In genomic region chr12:7017870-7018349, GRCh38 we compare ENCODE assay signal across 8 cellular contexts. TPM values are rescaled to one million over a fixed set of nuclear protein-coding genes. Genes with fewer than 3 reads are reported as not detected.
DNase-seq lines count a peak whose midpoint lies in the region; ATAC-seq and TF ChIP-seq lines count a peak whose summit lies in the region.

No MANE protein-coding gene starts in this region.

- H3K9me3 Mint-ChIP-seq in CD4-positive, alpha-beta memory T cell = no peaks in the 10 kb centered on the region
- H3K9me3 Mint-ChIP-seq in activated CD4-positive, alpha-beta memory T cell treated with anti-CD3 and anti-CD28 coated beads for 36 hours = no peaks in the 10 kb centered on the region

- no peaks in the 10 kb centered on the region for H3K27me3 ChIP-seq in CD4-positive, alpha-beta memory T cell (ENCODE audit: insufficient read depth, low read length)
- H3K27me3 ChIP-seq in HUES64 (ENCODE audit: insufficient read depth, low read length) (no peaks in the 10 kb centered on the region), heart right ventricle (no peaks in the 10 kb centered on the region)

- no peak for TF ChIP-seq CTCF in heart right ventricle (IDR thresholded peaks at IDR 0.05)

- peak overlapping the region; percentile 86 to 99 (median 95) for H3K4me3 Mint-ChIP-seq in CD4-positive, alpha-beta memory T cell
- H3K4me3 Mint-ChIP-seq in activated CD4-positive, alpha-beta memory T cell treated with anti-CD3 and anti-CD28 coated beads for 36 hours = peak overlapping the region; percentile 88

- H3K27ac ChIP-seq in CD4-positive, alpha-beta memory T cell (ENCODE audit: low read depth, low read length) = peak overlapping the region; percentile 85
- peak overlapping the region; percentile 97 for H3K27ac ChIP-seq in HUES64 (ENCODE audit: low read depth, low read length)
- peak overlapping the region; percentile 74 to 97 (median 90) for H3K27ac ChIP-seq in heart right ventricle

- POLR2A ChIA-PET in CD4-positive, alpha-beta memory T cell (lab: Charles Lee; ENCODE audit: partially characterized antibody) = interaction anchor here (0.6 to 3.5 kb wide), 29 partner anchors 10 to 354 kb away, joined by 3 to 48 read pairs (median 5); partner anchors contain the start of genes C12orf57, C1RL, COPS7A and EMG1
- POLR2A ChIA-PET in activated CD4-positive, alpha-beta memory T cell treated with anti-CD3 and anti-CD28 coated beads for 36 hours (lab: Charles Lee) = interaction anchor here (0.8 to 2.7 kb wide), 8 partner anchors 10 to 265 kb away, joined by 3 to 17 read pairs (median 4); partner anchors contain the start of genes C12orf57, MLF2 and RNU7-1

- ATAC-seq in GM19351 (IDR thresholded peaks at IDR 0.05; ENCODE audit: unreplicated experiment) (peak; percentile 35), heart right ventricle (peak; percentile 5 to 44 (median 32))

- peak overlapping the region; percentile 90 to 98 (median 95) for H3K27ac Mint-ChIP-seq in CD4-positive, alpha-beta memory T cell
- H3K27ac Mint-ChIP-seq in activated CD4-positive, alpha-beta memory T cell treated with anti-CD3 and anti-CD28 coated beads for 36 hours = peak overlapping the region; percentile 73

- no peaks in the 10 kb centered on the region for H3K27me3 Mint-ChIP-seq in CD4-positive, alpha-beta memory T cell
- no peaks in the 10 kb centered on the region for H3K27me3 Mint-ChIP-seq in activated CD4-positive, alpha-beta memory T cell treated with anti-CD3 and anti-CD28 coated beads for 36 hours

- peaks cover 10 to 13% of the 10 kb centered on the region in 2 donors for H3K36me3 Mint-ChIP-seq in CD4-positive, alpha-beta memory T cell
- H3K36me3 Mint-ChIP-seq in activated CD4-positive, alpha-beta memory T cell treated with anti-CD3 and anti-CD28 coated beads for 36 hours = peaks cover 4% of the 10 kb centered on the region

- peaks cover 7% of the 10 kb centered on the region for H3K36me3 ChIP-seq in CD4-positive, alpha-beta memory T cell (ENCODE audit: insufficient read depth, low read length)
- H3K36me3 ChIP-seq in HUES64 (ENCODE audit: insufficient read depth, low read length) (peaks cover 8% of the 10 kb centered on the region), heart right ventricle (peaks cover 0 to 25% (median 0%) of the 10 kb centered on the region in 9 donors)

- peaks cover 23% of the 10 kb centered on the region for H3K4me1 ChIP-seq in CD4-positive, alpha-beta memory T cell (ENCODE audit: insufficient read depth, low read length)
- peaks cover 6% of the 10 kb centered on the region for H3K4me1 ChIP-seq in HUES64 (ENCODE audit: insufficient read depth, low read length)
- H3K4me1 ChIP-seq in heart right ventricle = peaks cover 0 to 35% (median 21%) of the 10 kb centered on the region in 9 donors

- intact Hi-C loops in CD4-positive, alpha-beta memory T cell (cut with micrococcal nuclease) = loop anchor here (1.0 to 5.0 kb wide), 9 partner anchors 48 to 166 kb away; partner anchors contain the start of genes C12orf57, C1R, C1RL and EMG1
- intact Hi-C loops in activated CD4-positive, alpha-beta memory T cell treated with anti-CD3 and anti-CD28 coated beads for 36 hours (cut with micrococcal nuclease) = loop anchor here (1.0 to 5.0 kb wide), 8 partner anchors 25 to 171 kb away; partner anchors contain the start of genes CLSTN3, EMG1, ENO2 and PEX5
- intact Hi-C loops in heart right ventricle (cut with DNase I) = loop anchor here in 8 of 10 donors (2.0 to 10.0 kb wide), 5 partner anchors 46 to 73 kb away; partner anchors contain the start of genes EMG1 (in 6 of the 8), PHB2 (in 6 of the 8) and C12orf57 (in 1 of the 8)

- H3K4me1 Mint-ChIP-seq in CD4-positive, alpha-beta memory T cell = peaks cover 20 to 37% (median 27%) of the 10 kb centered on the region in 4 donors
- H3K4me1 Mint-ChIP-seq in activated CD4-positive, alpha-beta memory T cell treated with anti-CD3 and anti-CD28 coated beads for 36 hours (ENCODE audit: low read depth) = peaks cover 26% of the 10 kb centered on the region

- H3K9ac ChIP-seq in HUES64 (ENCODE audit: low read depth, low read length) = peak overlapping the region; percentile 74

- DNase-seq in CD4-positive, alpha-beta memory T cell = no peak
- no peak for DNase-seq in activated CD4-positive, alpha-beta memory T cell treated with anti-CD3 and anti-CD28 coated beads for 36 hours
- DNase-seq in heart right ventricle (no peak), skeletal muscle cell (ENCODE audit: low read depth) (no peak), NCI-H2196 treated with DMSO at 0.1 percent for 48 hours (lab: John Stamatoyannopoulos, UW; ENCODE audit: unreplicated experiment) (no peak)
- no peak for DNase-seq in stimulated activated CD4-positive, alpha-beta T cell treated with anti-CD3 and anti-CD28 coated beads, Interleukin-2, amount 100 ng/mL, for 48 hours

- H3K9me3 ChIP-seq in CD4-positive, alpha-beta memory T cell (ENCODE audit: control insufficient read depth in 1 of 2, low read length in 2 of 2) = no peaks in the 10 kb centered on the region
- H3K9me3 ChIP-seq in HUES64 (ENCODE audit: insufficient read depth, low read depth, low read length) = no peaks in the 10 kb centered on the region
- H3K9me3 ChIP-seq in heart right ventricle = no peaks in the 10 kb centered on the region

- 3% methylated on average over 25 of the region's 25 CpGs for WGBS in HUES64
- WGBS in heart right ventricle, 2 donors = 1 to 2% methylated on average over 25 of the region's 25 CpGs

- CTCF ChIA-PET in CD4-positive, alpha-beta memory T cell (lab: Charles Lee; ENCODE audit: partially characterized antibody) = interaction anchor here (0.7 to 2.3 kb wide), 28 partner anchors 8 to 148 kb away, joined by 3 to 15 read pairs (median 5); partner anchors contain the start of genes C12orf57, C1RL, LRRC23 and RNU7-1
- CTCF ChIA-PET in activated CD4-positive, alpha-beta memory T cell treated with anti-CD3 and anti-CD28 coated beads for 36 hours (lab: Charles Lee) = interaction anchor here (0.7 to 2.8 kb wide), 26 partner anchors 10 to 166 kb away, joined by 3 to 16 read pairs (median 4); partner anchors contain the start of genes C12orf57, C1R, C1RL and RBP5

- H3K4me3 ChIP-seq in CD4-positive, alpha-beta memory T cell (ENCODE audit: low read length in 2 of 2) = peak overlapping the region; percentile 72 to 76
- peak overlapping the region; percentile 80 for H3K4me3 ChIP-seq in HUES64 (ENCODE audit: low read length)
- peak overlapping the region; percentile 63 to 93 (median 72) for H3K4me3 ChIP-seq in heart right ventricle
- H3K4me3 ChIP-seq in skeletal muscle cell (ENCODE audit: low read depth, low read length) = peak overlapping the region; percentile 84

RNA-seq across cellular contexts. Expression of gene LPCAT3, which starts 0.4 kb away (rescaled TPM):
- 10 to 100 TPM; 18.3 to 21.6 TPM for total RNA-seq in CD4-positive, alpha-beta memory T cell
- polyA plus RNA-seq in CD4-positive, alpha-beta memory T cell = 10 to 100 TPM; 25.3 to 33.8 TPM
- 40.1 TPM for polyA plus RNA-seq in HUES64 (2013, experiment 1 of 2)
- polyA plus RNA-seq in HUES64 (2013, experiment 2 of 2) = 36.6 TPM
- 10 to 100 TPM; 18.3 to 20.5 TPM for total RNA-seq in activated CD4-positive, alpha-beta memory T cell treated with anti-CD3 and anti-CD28 coated beads for 36 hours
- 10 to 100 TPM; 19.9 to 65.8 (median 34.1) TPM for total RNA-seq in heart right ventricle
- 10 to 100 TPM; 36.4 to 41.2 TPM for polyA plus RNA-seq in heart right ventricle

RNA-seq across cellular contexts. Expression of gene C1S, which starts 42.6 kb away (rescaled TPM):
- 1 to 10 TPM; 1.3 to 2.6 TPM for total RNA-seq in CD4-positive, alpha-beta memory T cell
- not detected for polyA plus RNA-seq in CD4-positive, alpha-beta memory T cell
- 3.1 TPM for polyA plus RNA-seq in HUES64 (2013, experiment 1 of 2)
- polyA plus RNA-seq in HUES64 (2013, experiment 2 of 2) = 3.5 TPM
- total RNA-seq in activated CD4-positive, alpha-beta memory T cell treated with anti-CD3 and anti-CD28 coated beads for 36 hours = 1 to 10 TPM; 1.7 to 2.0 TPM
- 100 to 1,000 TPM in 3 of 10 donors, 10 to 100 TPM in 7; 25.1 to 151 (median 51.6) TPM for total RNA-seq in heart right ventricle
- polyA plus RNA-seq in heart right ventricle = 10 to 100 TPM; 53.4 to 64.9 TPM

RNA-seq across cellular contexts. Expression of gene EMG1, which starts 47.2 kb away (rescaled TPM):
- total RNA-seq in CD4-positive, alpha-beta memory T cell = 10 to 100 TPM; 68.6 to 70.8 TPM
- polyA plus RNA-seq in CD4-positive, alpha-beta memory T cell = 10 to 100 TPM; 68.8 to 69.8 TPM
- polyA plus RNA-seq in HUES64 (2013, experiment 1 of 2) = 50.2 TPM
- 42.5 TPM for polyA plus RNA-seq in HUES64 (2013, experiment 2 of 2)
- 10 to 100 TPM; 76.5 to 81.5 TPM for total RNA-seq in activated CD4-positive, alpha-beta memory T cell treated with anti-CD3 and anti-CD28 coated beads for 36 hours
- 10 to 100 TPM; 33.5 to 42.1 (median 38.3) TPM for total RNA-seq in heart right ventricle
- polyA plus RNA-seq in heart right ventricle = 10 to 100 TPM; 13.8 to 31.4 TPM

RNA-seq across cellular contexts. Expression of gene PHB2, which starts 47.4 kb away (rescaled TPM):
- total RNA-seq in CD4-positive, alpha-beta memory T cell = 100 to 1,000 TPM; 142 to 148 TPM
- polyA plus RNA-seq in CD4-positive, alpha-beta memory T cell = 100 to 1,000 TPM; 102 to 114 TPM
- polyA plus RNA-seq in HUES64 (2013, experiment 1 of 2) = 303 TPM
- 286 TPM for polyA plus RNA-seq in HUES64 (2013, experiment 2 of 2)
- total RNA-seq in activated CD4-positive, alpha-beta memory T cell treated with anti-CD3 and anti-CD28 coated beads for 36 hours = 100 to 1,000 TPM; 334 to 346 TPM
- total RNA-seq in heart right ventricle = 100 to 1,000 TPM; 139 to 203 (median 160) TPM
- polyA plus RNA-seq in heart right ventricle = 100 to 1,000 TPM; 102 to 178 TPM

Comparison
In these comparisons a context has a peak if more than half of its experiments do, and no peak if none do; other contexts are left out.
1. RNA of gene C1S, which starts 42.6 kb away (total RNA-seq): 25.1 to 151 TPM in heart right ventricle; 1.3 to 2.6 TPM in CD4-positive, alpha-beta memory T cell and 1.7 to 2.0 TPM in activated CD4-positive, alpha-beta memory T cell treated with anti-CD3 and anti-CD28 coated beads for 36 hours; every median in the first group is over 4 times any median in the second.
2. Peak in every context shown above with its lines, with median percentiles within 50 percentile points of each other: H3K27ac ChIP-seq and H3K4me3 ChIP-seq.